In the genomic region with DNA sequence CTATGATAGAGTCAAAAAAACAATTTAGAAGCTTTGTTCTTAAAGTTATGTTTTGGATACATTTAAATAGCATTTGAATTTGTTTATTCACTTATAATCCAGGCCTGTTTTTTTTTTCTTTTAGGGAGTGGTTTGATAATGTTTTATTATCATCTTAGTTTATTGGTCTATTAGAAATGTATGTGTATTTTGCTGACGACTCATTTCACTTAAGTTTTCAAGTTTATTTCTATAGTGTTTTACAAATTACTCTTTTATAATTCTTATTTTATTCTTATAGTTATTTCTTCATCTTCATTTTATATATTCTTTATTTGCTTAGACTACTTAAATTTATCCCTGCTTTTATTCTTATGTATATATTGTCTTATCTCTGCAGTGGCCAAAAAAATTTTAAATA, we compare ENCODE assay signal across 25 cellular contexts.
DNase-seq lines count a peak whose midpoint lies in the region; ATAC-seq, FAIRE-seq and TF ChIP-seq lines count a peak whose summit lies in the region.
"Had no signal": no experiment of that assay in that cellular context is flagged by ENCODE, and none has a peak within 500 bp of the region (broad histone marks: within the 10 kb centered on the region; RNA-seq: fewer than 3 reads in every experiment).

No MANE protein-coding gene starts in this region.

- TF ChIP-seq RAD21 in HepG2 (CRISPR knock-in tag; IDR thresholded peaks at IDR 0.05) (no peak), K562 (CRISPR knock-in tag; conservative IDR thresholded peaks at IDR 0.05 in 1 of 2, IDR thresholded peaks at IDR 0.05 in 1 of 2) (no peak)

- H4K20me1 ChIP-seq in HepG2 (ENCODE audit: insufficient read depth, low read length), result no peaks in the 10 kb centered on the region
- H4K20me1 ChIP-seq in K562 (replicated peaks; ENCODE audit: control insufficient read depth, insufficient read depth, low read length), result no peaks in the 10 kb centered on the region
- H4K20me1 ChIP-seq in neural progenitor cell (ENCODE audit: low read depth), result no peaks in the 10 kb centered on the region
- H4K20me1 ChIP-seq: BLaER1 had no signal

- BruUV-seq in HepG2 (replicated peaks; lab: Mats Ljungman, UMichigan) (no TSS peak), K562 (replicated peaks; lab: Mats Ljungman, UMichigan) (no TSS peak)

- no peak for TF ChIP-seq CTCF in HepG2 (CRISPR knock-in tag; IDR thresholded peaks at IDR 0.05)
- TF ChIP-seq CTCF in right lobe of liver (IDR thresholded peaks at IDR 0.05), result no peak
- no peak for TF ChIP-seq CTCF in K562 (IDR thresholded peaks at IDR 0.05 in 2 of 3, conservative IDR thresholded peaks at IDR 0.05 in 1 of 3; ENCODE audit: insufficient read depth in 2 of 3, low read depth in 1 of 3, low read length in 3 of 3)
- TF ChIP-seq CTCF in kidney (IDR thresholded peaks at IDR 0.05; ENCODE audit: borderline replicate concordance, extremely low read depth, insufficient read depth), result no peak
- no peak for TF ChIP-seq CTCF in osteocyte (IDR thresholded peaks at IDR 0.05)
- no peak for TF ChIP-seq CTCF in neural progenitor cell (IDR thresholded peaks at IDR 0.05)

- TF ChIP-seq POLR2A in HepG2 (IDR thresholded peaks at IDR 0.05; ENCODE audit: insufficient read depth in 1 of 2, low read depth in 2 of 2, low read length in 2 of 2), result no peak
- no peak for TF ChIP-seq POLR2A in right lobe of liver (IDR thresholded peaks at IDR 0.05)
- TF ChIP-seq POLR2A in K562 (conservative IDR thresholded peaks at IDR 0.05), result no peak

- intact Hi-C loops in HepG2 (cut with micrococcal nuclease; ENCODE audit: unreplicated experiment), result no loop called here
- intact Hi-C loops in right lobe of liver (cut with DNase I), result no loop called here
- intact Hi-C loops in K562 (cut with micrococcal nuclease), result no loop called here
- intact Hi-C loops in kidney (cut with DNase I), result no loop called here

- H3K9me3 Mint-ChIP-seq in osteocyte (ENCODE audit: unreplicated experiment) (no peaks in the 10 kb centered on the region), neural progenitor cell (no peaks in the 10 kb centered on the region)

- H3K79me2 ChIP-seq in HepG2 (ENCODE audit: insufficient read depth, low read length) (no peaks in the 10 kb centered on the region), K562 (ENCODE audit: control insufficient read depth, insufficient read depth, low read length) (no peaks in the 10 kb centered on the region), neural progenitor cell (ENCODE audit: low read depth) (no peaks in the 10 kb centered on the region)

- TF ChIP-seq EP300 in HepG2 (IDR thresholded peaks at IDR 0.05; ENCODE audit: low read depth in 2 of 2, low read length in 2 of 2) (no peak), HepG2 (CRISPR knock-in tag; IDR thresholded peaks at IDR 0.05; ENCODE audit: borderline replicate concordance) (no peak), K562 (IDR thresholded peaks at IDR 0.05; ENCODE audit: low read length) (no peak)

- H3K4me1 Mint-ChIP-seq in osteocyte (ENCODE audit: unreplicated experiment) (no peaks in the 10 kb centered on the region), neural progenitor cell (no peaks in the 10 kb centered on the region)
- H3K4me1 Mint-ChIP-seq: CD14-positive monocyte; CD4-positive, alpha-beta memory T cell; CD4-positive, CD25-positive, alpha-beta regulatory T cell; CD8-positive, alpha-beta memory T cell had no signal

- no peak overlapping the region for H3K4me3 Mint-ChIP-seq in osteocyte (ENCODE audit: unreplicated experiment)
- no peak overlapping the region for H3K4me3 Mint-ChIP-seq in neural progenitor cell
- H3K4me3 Mint-ChIP-seq: CD14-positive monocyte; CD4-positive, alpha-beta memory T cell; CD4-positive, CD25-positive, alpha-beta regulatory T cell; CD8-positive, alpha-beta memory T cell had no signal

- H3K9me1 ChIP-seq in K562 (ENCODE audit: control insufficient read depth, insufficient read depth, low read length), result no peaks in the 10 kb centered on the region

- POLR2A ChIA-PET in HepG2 (lab: Yijun Ruan, JAX) (no interaction called here), K562 (lab: Yijun Ruan, JAX) (no interaction called here)

- H3K4me1 ChIP-seq in HepG2 (ENCODE audit: insufficient read depth, low read length), result no peaks in the 10 kb centered on the region
- H3K4me1 ChIP-seq in right lobe of liver, result no peaks in the 10 kb centered on the region
- no peaks in the 10 kb centered on the region for H3K4me1 ChIP-seq in K562 (replicated peaks in 1 of 2; ENCODE audit: control insufficient read depth in 2 of 2, insufficient read depth in 2 of 2, low read length in 2 of 2)
- no peaks in the 10 kb centered on the region for H3K4me1 ChIP-seq in kidney (ENCODE audit: control insufficient read depth in 1 of 2, insufficient read depth in 1 of 2, low read depth in 1 of 2, low read length in 2 of 2)
- H3K4me1 ChIP-seq in neural progenitor cell, result no peaks in the 10 kb centered on the region
- H3K4me1 ChIP-seq: BE2C, BLaER1 had no signal

- WGBS in HepG2 (ENCODE audit: low lambda C conversion rate), result 2% methylated on average over 1 of the region's 1 CpG
- WGBS in right lobe of liver (ENCODE audit: insufficient coverage, low coverage, low lambda C conversion rate, missing lambda C conversion rate), result 58% methylated on average over 1 of the region's 1 CpG
- WGBS in K562 (ENCODE audit: insufficient coverage, low coverage, missing lambda C conversion rate), result 20% methylated on average over 1 of the region's 1 CpG

- no peaks in the 10 kb centered on the region for H3F3A ChIP-seq in neural progenitor cell (ENCODE audit: low read depth)

- H3K27me3 ChIP-seq in HepG2 (ENCODE audit: control insufficient read depth in 1 of 2, insufficient read depth in 2 of 2, low read length in 2 of 2), result no peaks in the 10 kb centered on the region
- H3K27me3 ChIP-seq in right lobe of liver, result no peaks in the 10 kb centered on the region
- H3K27me3 ChIP-seq in K562 (ENCODE audit: control insufficient read depth in 2 of 2, insufficient read depth in 2 of 2, low read length in 2 of 2), result no peaks in the 10 kb centered on the region
- H3K27me3 ChIP-seq in neural progenitor cell, result no peaks in the 10 kb centered on the region
- H3K27me3 ChIP-seq: BE2C, BLaER1 had no signal

- no peaks in the 10 kb centered on the region for H3K27me3 Mint-ChIP-seq in osteocyte (ENCODE audit: unreplicated experiment)
- no peaks in the 10 kb centered on the region for H3K27me3 Mint-ChIP-seq in neural progenitor cell (ENCODE audit: insufficient read depth, low read depth)
- H3K27me3 Mint-ChIP-seq: CD4-positive, alpha-beta memory T cell; CD4-positive, CD25-positive, alpha-beta regulatory T cell; CD8-positive, alpha-beta memory T cell had no signal

- H3K27ac Mint-ChIP-seq in osteocyte (ENCODE audit: unreplicated experiment) (no peak overlapping the region), neural progenitor cell (no peak overlapping the region)
- H3K27ac Mint-ChIP-seq: CD14-positive monocyte; CD4-positive, alpha-beta memory T cell; CD4-positive, CD25-positive, alpha-beta regulatory T cell; CD8-positive, alpha-beta memory T cell had no signal

- H3K9me3 ChIP-seq in HepG2 (ENCODE audit: low read length), result 0 out of 2 replicates have a peak, but pooled peaks cover 6% of the 10 kb centered on the region
- H3K9me3 ChIP-seq in right lobe of liver, result no peaks in the 10 kb centered on the region
- no peaks in the 10 kb centered on the region; the same call in 1 of the 2 replicates for H3K9me3 ChIP-seq in K562 (replicated peaks; ENCODE audit: control insufficient read depth, insufficient read depth, low read depth, low read length)
- H3K9me3 ChIP-seq in kidney (ENCODE audit: control insufficient read depth in 1 of 2, low read length in 2 of 2), result no peaks in the 10 kb centered on the region
- no peaks in the 10 kb centered on the region for H3K9me3 ChIP-seq in neural progenitor cell (ENCODE audit: low read depth)
- H3K9me3 ChIP-seq: BE2C, BLaER1 had no signal

- FAIRE-seq in HepG2 (lab: Jason Lieb, UNC), result no peak
- FAIRE-seq in K562 (lab: Jason Lieb, UNC), result no peak
- peak; percentile 51 for FAIRE-seq in kidney (lab: Jason Lieb, UNC)
- FAIRE-seq: GM12891, GM19239 had no signal

- no peak for DNase-seq in HepG2 (ENCODE audit: low spot score)
- no peak for DNase-seq in right lobe of liver
- no peak for DNase-seq in K562 (ENCODE audit: extremely low read depth in 1 of 4, low spot score in 3 of 4)
- DNase-seq in kidney, result no peak
- DNase-seq in osteocyte (ENCODE audit: extremely low spot score, unreplicated experiment), result no peak
- DNase-seq in neural progenitor cell (ENCODE audit: low spot score), result no peak
- DNase-seq: ACHN; BE2C; CD4-positive, alpha-beta memory T cell; CD4-positive, CD25-positive, alpha-beta regulatory T cell; CD8-positive, alpha-beta memory T cell; COR-L47; DMS 273 treated with DMSO at 0.1 percent for 48 hours; DMS153; DMS53; DMS79; DND-41; EL; GF-D8 had no signal

- H3K36me3 Mint-ChIP-seq in osteocyte (ENCODE audit: unreplicated experiment) (no peaks in the 10 kb centered on the region), neural progenitor cell (no peaks in the 10 kb centered on the region)
- H3K36me3 Mint-ChIP-seq: CD14-positive monocyte; CD4-positive, alpha-beta memory T cell; CD4-positive, CD25-positive, alpha-beta regulatory T cell; CD8-positive, alpha-beta memory T cell had no signal

- H2AFZ ChIP-seq in HepG2 (ENCODE audit: low read length) (no peak overlapping the region), K562 (ENCODE audit: low read depth, low read length) (no peak overlapping the region), neural progenitor cell (replicated peaks) (no peak overlapping the region)

- CTCF ChIA-PET in HepG2 (lab: Yijun Ruan, JAX; ENCODE audit: low intra/inter-chr PET ratio, low total read pairs), result no interaction called here
- CTCF ChIA-PET in K562 (lab: Yijun Ruan, JAX; ENCODE audit: low intra/inter-chr PET ratio), result no interaction called here

- ATAC-seq in HepG2, result no peak
- ATAC-seq in right lobe of liver, result no peak
- ATAC-seq in K562, result no peak
- no peak for ATAC-seq in GM18858 (IDR thresholded peaks at IDR 0.05; ENCODE audit: unreplicated experiment)

- in situ Hi-C loops in HepG2 (cut with HindIII; ENCODE audit: extremely low pct_ligation_motif_present, low pct_unique_long_range_greater_than_20kb) (no loop called here), K562 (cut with MboI) (no loop called here)

- H3K4me2 ChIP-seq in HepG2 (ENCODE audit: low read depth, low read length) (no peak overlapping the region), K562 (ENCODE audit: insufficient read depth, low read length) (no peak overlapping the region), neural progenitor cell (no peak overlapping the region)
- H3K4me2 ChIP-seq: BLaER1 had no signal

- no peak overlapping the region for H3K4me3 ChIP-seq in HepG2 (replicated peaks in 1 of 3; ENCODE audit: insufficient read depth in 1 of 3, low read depth in 2 of 3, low read length in 3 of 3)
- no peak overlapping the region for H3K4me3 ChIP-seq in right lobe of liver
- H3K4me3 ChIP-seq in K562, result no peak overlapping the region
- H3K4me3 ChIP-seq in kidney (ENCODE audit: low read length in 2 of 2), result no peak overlapping the region
- H3K4me3 ChIP-seq in neural progenitor cell, result no peak overlapping the region
- H3K4me3 ChIP-seq: BLaER1 had no signal

- H3K9ac ChIP-seq in HepG2 (ENCODE audit: insufficient read depth, low read depth, low read length) (no peak overlapping the region), K562 (ENCODE audit: insufficient read depth in 1 of 2, low read depth in 2 of 2, low read length in 2 of 2) (no peak overlapping the region), kidney (ENCODE audit: low read length in 2 of 2) (no peak overlapping the region), neural progenitor cell (no peak overlapping the region)
- H3K9ac ChIP-seq: BLaER1 had no signal

- no peak overlapping the region for H3K27ac ChIP-seq in HepG2 (ENCODE audit: extremely low read length, insufficient read depth, low read length)
- no peak overlapping the region for H3K27ac ChIP-seq in right lobe of liver
- no peak overlapping the region for H3K27ac ChIP-seq in K562 (ENCODE audit: extremely low read depth, low read depth, low read length)
- no peak overlapping the region for H3K27ac ChIP-seq in kidney (ENCODE audit: low read depth in 2 of 2, low read length in 2 of 2)
- H3K27ac ChIP-seq in neural progenitor cell, result no peak overlapping the region
- H3K27ac ChIP-seq: 22Rv1, BLaER1 had no signal

- no peaks in the 10 kb centered on the region for H3K36me3 ChIP-seq in HepG2 (replicated peaks in 1 of 2; ENCODE audit: control insufficient read depth in 1 of 2, insufficient read depth in 2 of 2, low read length in 2 of 2)
- H3K36me3 ChIP-seq in right lobe of liver, result no peaks in the 10 kb centered on the region
- H3K36me3 ChIP-seq in K562 (ENCODE audit: control insufficient read depth, insufficient read depth, low read length), result no peaks in the 10 kb centered on the region
- no peaks in the 10 kb centered on the region for H3K36me3 ChIP-seq in kidney (ENCODE audit: control insufficient read depth in 1 of 2, insufficient read depth in 2 of 2, low read length in 2 of 2)
- H3K36me3 ChIP-seq in neural progenitor cell, result no peaks in the 10 kb centered on the region
- H3K36me3 ChIP-seq: BE2C, BLaER1 had no signal

Comparison
In these comparisons a context has a peak if more than half of its experiments do, and no peak if none do; other contexts are left out.
1. Of the 241 proteins assayed by ChIP-seq in both HepG2 and K562: peak only in HepG2: MAFK; only in K562: MAFG; in both: none; in neither: 239.